In the genomic region with DNA sequence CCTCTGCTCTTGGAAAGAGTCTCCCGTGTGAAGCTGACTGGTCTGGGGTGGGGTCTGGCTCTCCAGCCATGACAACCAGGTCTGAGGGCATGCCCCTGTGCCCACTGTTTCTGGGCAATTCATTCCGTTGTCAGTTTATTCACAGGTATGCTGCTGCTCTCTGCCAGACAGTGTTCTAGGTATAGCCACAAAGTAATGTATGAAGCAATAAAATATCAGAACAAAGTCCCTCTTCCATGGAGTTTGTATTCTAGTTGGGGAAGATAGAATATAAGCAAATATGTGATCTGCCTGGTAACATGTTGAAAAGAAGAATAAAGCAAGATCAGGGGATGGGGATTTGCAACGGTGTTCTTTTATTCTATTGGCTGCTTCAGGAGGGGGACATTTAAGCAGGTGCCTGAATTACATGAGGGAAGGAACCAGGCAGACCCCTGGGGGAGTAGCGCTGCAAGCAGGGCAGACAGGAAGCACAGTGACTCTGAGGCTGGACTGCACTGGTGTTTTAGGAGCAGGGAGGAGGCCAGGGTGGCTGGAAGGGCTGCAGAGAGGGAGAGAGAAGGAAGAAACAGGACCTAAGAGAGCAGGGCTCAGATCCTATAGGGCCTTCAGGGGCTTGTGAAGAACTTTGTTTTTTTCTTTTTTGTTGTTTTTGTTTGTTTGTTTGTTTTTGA, we compare ENCODE assay signal across 15 cellular contexts.
A peak's percentile ranks its signal among the peaks of the same experiment; 100 is the strongest.
DNase-seq lines count a peak whose midpoint lies in the region; ATAC-seq, FAIRE-seq and TF ChIP-seq lines count a peak whose summit lies in the region.
"Had no signal": no experiment of that assay in that cellular context is flagged by ENCODE, and none has a peak within 500 bp of the region (broad histone marks: within the 10 kb centered on the region; RNA-seq: fewer than 3 reads in every experiment).

No MANE protein-coding gene starts in this region.

- H3K4me1 ChIP-seq in GM12878 (ENCODE audit: control insufficient read depth, insufficient read depth, low read length) (peaks cover 3% of the 10 kb centered on the region; the same call in 1 of the 2 replicates), breast epithelium (no peaks in the 10 kb centered on the region)
- H3K4me1 ChIP-seq: gastrocnemius medialis had no signal

- CTCF ChIA-PET in GM12878 (lab: Yijun Ruan, JAX) = no interaction called here

- no peak overlapping the region for H3K9ac ChIP-seq in GM12878 (ENCODE audit: control insufficient read depth, insufficient read depth, low read length)

- FAIRE-seq in GM12878 (lab: Jason Lieb, UNC) = no peak
- FAIRE-seq: K562 had no signal

- ATAC-seq in activated T-cell treated with anti-CD3 and anti-CD28 coated beads, Interleukin-2, amount 50 U/mL, for 72 hours (replicated peaks in 1 of 2) = no peak
- ATAC-seq in GM12878 (no peak), GM18907 (IDR thresholded peaks at IDR 0.05; ENCODE audit: unreplicated experiment) (no peak), GM18868 (IDR thresholded peaks at IDR 0.05; ENCODE audit: unreplicated experiment) (no peak)
- ATAC-seq: esophagus mucosa, gastrocnemius medialis, K562 had no signal

- H3K4me3 Mint-ChIP-seq in activated T-cell treated with anti-CD3 and anti-CD28 coated beads, Interleukin-2, amount 50 U/mL, for 72 hours = no peak overlapping the region
- no peak overlapping the region for H3K4me3 Mint-ChIP-seq in progenitor cell of endocrine pancreas (ENCODE audit: low read depth)

- RAD21 ChIA-PET in GM12878 (lab: Charles Lee; ENCODE audit: unreplicated experiment) = no interaction called here

- in situ Hi-C loops in GM12878 (cut with MboI) = no loop called here

- POLR2A ChIA-PET in GM12878 (lab: Charles Lee) = no interaction called here

- peaks cover 7 to 26% of the 10 kb centered on the region in 2 donors for H3K36me3 Mint-ChIP-seq in activated T-cell treated with anti-CD3 and anti-CD28 coated beads, Interleukin-2, amount 50 U/mL, for 72 hours (ENCODE audit: insufficient read depth in 2 of 2)
- H3K36me3 Mint-ChIP-seq in progenitor cell of endocrine pancreas (ENCODE audit: insufficient read depth) = peaks cover 9% of the 10 kb centered on the region

- H3K4me2 ChIP-seq in GM12878 (ENCODE audit: control insufficient read depth, insufficient read depth) = no peak overlapping the region

- SMC1A ChIA-PET in GM12878 (lab: Charles Lee; ENCODE audit: uncharacterized antibody, unreplicated experiment) = interaction anchor here (0.9 kb wide), 1 partner anchor 38 kb away, joined by 3 read pairs; no protein-coding TSS in a partner anchor

- H3K36me3 ChIP-seq in GM12878 (ENCODE audit: control insufficient read depth in 2 of 2, insufficient read depth in 2 of 2, low read length in 1 of 2) (peaks cover 29 to 55% of the 10 kb centered on the region in 2 experiments), breast epithelium (no peaks in the 10 kb centered on the region)
- H3K36me3 ChIP-seq: gastrocnemius medialis, thoracic aorta had no signal

- no peak for DNase-seq in activated T-cell treated with anti-CD3 and anti-CD28 coated beads, Interleukin-2, amount 50 U/mL, for 72 hours
- DNase-seq in activated T-cell treated with anti-CD3 and anti-CD28 coated beads, Interleukin-2, amount 50 U/mL, for 48 hours = no peak
- DNase-seq in NB4 (ENCODE audit: low read depth) = peak; percentile 34
- DNase-seq in GM12878 (ENCODE audit: low read depth, low spot score) = no peak
- no peak for DNase-seq in progenitor cell of endocrine pancreas (ENCODE audit: low spot score, unreplicated experiment)
- no peak for DNase-seq in breast epithelium (ENCODE audit: low spot score in 2 of 2)
- DNase-seq: amygdala, gastrocnemius medialis, MV-4-11, NCI-H446 treated with DMSO at 0.1 percent for 48 hours had no signal

- peaks cover 3% of the 10 kb centered on the region for H3K79me2 ChIP-seq in GM12878 (ENCODE audit: control insufficient read depth, insufficient read depth, low read length)

- no peaks in the 10 kb centered on the region for H3K9me3 ChIP-seq in GM12878 (replicated peaks; ENCODE audit: control insufficient read depth, insufficient read depth, low read length)
- H3K9me3 ChIP-seq in breast epithelium = no peaks in the 10 kb centered on the region
- H3K9me3 ChIP-seq: gastrocnemius medialis, thoracic aorta had no signal

- H3K4me3 ChIP-seq in NB4 (ENCODE audit: low read depth, low read length) = no peak overlapping the region
- no peak overlapping the region for H3K4me3 ChIP-seq in GM12878
- no peak overlapping the region for H3K4me3 ChIP-seq in breast epithelium
- H3K4me3 ChIP-seq: gastrocnemius medialis, K562, thoracic aorta had no signal

- H3K27ac Mint-ChIP-seq in activated T-cell treated with anti-CD3 and anti-CD28 coated beads, Interleukin-2, amount 50 U/mL, for 72 hours = peak overlapping the region; percentile 5
- peak overlapping the region; percentile 94 for H3K27ac Mint-ChIP-seq in progenitor cell of endocrine pancreas

- no peak for TF ChIP-seq RAD21 in GM12878 (IDR thresholded peaks at IDR 0.05; ENCODE audit: insufficient read depth, low read depth, low read length)

- H4K20me1 ChIP-seq in GM12878 (ENCODE audit: control insufficient read depth, insufficient read depth) = no peaks in the 10 kb centered on the region

- H2AFZ ChIP-seq in GM12878 (ENCODE audit: control insufficient read depth, low read depth, low read length) = no peak overlapping the region

- TF ChIP-seq POLR2A in NB4 (IDR thresholded peaks at IDR 0.05; ENCODE audit: extremely low read depth, insufficient read length) (no peak), GM12878 (IDR thresholded peaks at IDR 0.05; ENCODE audit: low read depth, low read length) (no peak), breast epithelium (IDR thresholded peaks at IDR 0.05) (no peak)

- no peak for TF ChIP-seq EP300 in GM12878 (IDR thresholded peaks at IDR 0.05; ENCODE audit: borderline replicate concordance in 1 of 2, control insufficient read depth in 1 of 2, low read depth in 2 of 2, low read length in 2 of 2)

- TF ChIP-seq CTCF in NB4 (IDR thresholded peaks at IDR 0.05; ENCODE audit: low read depth, low read length) (no peak), GM12878 (IDR thresholded peaks at IDR 0.05 in 2 of 3, conservative IDR thresholded peaks at IDR 0.05 in 1 of 3; ENCODE audit: control insufficient read depth in 2 of 3, extremely low read depth in 1 of 3, insufficient read depth in 1 of 3, low read depth in 3 of 3, low read length in 3 of 3) (no peak), progenitor cell of endocrine pancreas (IDR thresholded peaks at IDR 0.05; ENCODE audit: unreplicated experiment) (no peak), breast epithelium (IDR thresholded peaks at IDR 0.05) (no peak)

- H3K27ac ChIP-seq in GM12878 (ENCODE audit: control insufficient read depth, insufficient read depth) (no peak overlapping the region), breast epithelium (no peak overlapping the region)
- H3K27ac ChIP-seq: gastrocnemius medialis, thoracic aorta had no signal

- intact Hi-C loops in GM12878 (cut with micrococcal nuclease; ENCODE audit: unreplicated experiment) = no loop called here
- intact Hi-C loops in breast epithelium (cut with DNase I; ENCODE audit: low total_unique reads) = no loop called here

- H3K9me3 Mint-ChIP-seq in activated T-cell treated with anti-CD3 and anti-CD28 coated beads, Interleukin-2, amount 50 U/mL, for 72 hours = no peaks in the 10 kb centered on the region
- no peaks in the 10 kb centered on the region for H3K9me3 Mint-ChIP-seq in progenitor cell of endocrine pancreas (ENCODE audit: low read depth)

- BruUV-seq in GM12878 (replicated peaks; lab: Mats Ljungman, UMichigan) = TSS peak; percentile 45

- H3K4me1 Mint-ChIP-seq in activated T-cell treated with anti-CD3 and anti-CD28 coated beads, Interleukin-2, amount 50 U/mL, for 72 hours (ENCODE audit: low read depth) = peaks cover 73% of the 10 kb centered on the region
- peaks cover 15% of the 10 kb centered on the region for H3K4me1 Mint-ChIP-seq in progenitor cell of endocrine pancreas (ENCODE audit: low read depth)

- H3K27me3 ChIP-seq in GM12878 (replicated peaks in 1 of 2; ENCODE audit: control insufficient read depth in 2 of 2, insufficient read depth in 2 of 2, low read length in 1 of 2) = no peaks in the 10 kb centered on the region
- no peaks in the 10 kb centered on the region for H3K27me3 ChIP-seq in breast epithelium
- H3K27me3 ChIP-seq: gastrocnemius medialis had no signal

- 82% methylated on average over 4 of the region's 4 CpGs for WGBS in GM12878 (ENCODE audit: insufficient coverage, insufficient replicate concordance, low lambda C conversion rate, missing lambda C conversion rate)

- H3K27me3 Mint-ChIP-seq in activated T-cell treated with anti-CD3 and anti-CD28 coated beads, Interleukin-2, amount 50 U/mL, for 72 hours (ENCODE audit: low read depth) = no peaks in the 10 kb centered on the region
- H3K27me3 Mint-ChIP-seq in progenitor cell of endocrine pancreas = no peaks in the 10 kb centered on the region

TF ChIP-seq in GM12878, 131 proteins besides CTCF, POLR2A, EP300 and RAD21 (continues in another document):
- TF ChIP-seq NRF1 (conservative IDR thresholded peaks at IDR 0.05; ENCODE audit: low read depth, low read length) = no peak
- TF ChIP-seq ZBTB33 (IDR thresholded peaks at IDR 0.05) = no peak
- no peak for TF ChIP-seq MXI1 (IDR thresholded peaks at IDR 0.05; ENCODE audit: low read depth, low read length)
- no peak for TF ChIP-seq KLF5 (IDR thresholded peaks at IDR 0.05; ENCODE audit: partially characterized antibody)
- no peak for TF ChIP-seq LARP7 (IDR thresholded peaks at IDR 0.05)
- TF ChIP-seq IKZF1 (conservative IDR thresholded peaks at IDR 0.05) = no peak
- no peak for TF ChIP-seq ZNF384 (IDR thresholded peaks at IDR 0.05; ENCODE audit: borderline replicate concordance, low read depth, low read length)
